8 cellular contexts compared by ENCODE assay signal in genomic region chr5:32172908-32173393, GRCh38. TPM values are rescaled to one million over a fixed set of nuclear protein-coding genes. Genes with fewer than 3 reads are reported as not detected.
A peak's percentile ranks its signal among the peaks of the same experiment; 100 is the strongest.
DNase-seq lines count a peak whose midpoint lies in the region; ATAC-seq and TF ChIP-seq lines count a peak whose summit lies in the region.

No MANE protein-coding gene starts in this region.

- peaks cover 17 to 29% of the 10 kb centered on the region in 2 donors for H3K36me3 Mint-ChIP-seq in activated T-cell treated with anti-CD3 and anti-CD28 coated beads, Interleukin-2, amount 50 U/mL, for 72 hours (ENCODE audit: insufficient read depth in 2 of 2)
- H3K36me3 Mint-ChIP-seq in activated CD8-positive, alpha-beta T cell treated with anti-CD3 and anti-CD28 coated beads for 36 hours (ENCODE audit: low read depth), result peaks cover 46% of the 10 kb centered on the region
- peaks cover 22% of the 10 kb centered on the region for H3K36me3 Mint-ChIP-seq in stimulated activated memory B cell treated with anti-CD40 and anti-IgM and Interleukin-4, amounts not matched to agents 10 μg/mL and 1 μg/mL and 100 μg/mL, for 72 hours

- H3K27ac Mint-ChIP-seq in activated T-cell treated with anti-CD3 and anti-CD28 coated beads, Interleukin-2, amount 50 U/mL, for 72 hours, result peak overlapping the region; percentile 99
- peak overlapping the region; percentile 96 for H3K27ac Mint-ChIP-seq in activated CD8-positive, alpha-beta T cell treated with anti-CD3 and anti-CD28 coated beads for 36 hours
- H3K27ac Mint-ChIP-seq in stimulated activated memory B cell treated with anti-CD40 and anti-IgM and Interleukin-4, amounts not matched to agents 10 μg/mL and 1 μg/mL and 100 μg/mL, for 72 hours, result peak overlapping the region; percentile 99

- CTCF ChIA-PET in activated CD8-positive, alpha-beta T cell treated with anti-CD3 and anti-CD28 coated beads for 36 hours (lab: Charles Lee), result interaction anchor here (1.2 to 1.7 kb wide), 5 partner anchors 17 to 155 kb away, joined by 3 to 6 read pairs (median 3); no protein-coding TSS in a partner anchor

- no peak for DNase-seq in activated T-cell treated with anti-CD3 and anti-CD28 coated beads, Interleukin-2, amount 50 U/mL, for 72 hours
- DNase-seq in activated T-cell treated with anti-CD3 and anti-CD28 coated beads, Interleukin-2, amount 50 U/mL, for 1 hour, result no peak
- no peak for DNase-seq in activated CD8-positive, alpha-beta T cell treated with anti-CD3 and anti-CD28 coated beads for 36 hours
- no peak for DNase-seq in NCI-H82 treated with DMSO at 0.1 percent for 48 hours (lab: John Stamatoyannopoulos, UW; ENCODE audit: unreplicated experiment)
- DNase-seq in retina, result no peak
- no peak for DNase-seq in stimulated activated naive CD4-positive, alpha-beta T cell treated with Interleukin-2 at 50 U/mL for 16 hours (lab: John Stamatoyannopoulos, UW)

- H3K9me3 ChIP-seq in iPS-18a (ENCODE audit: control insufficient read depth, low read depth, low read length), result no peaks in the 10 kb centered on the region

- peaks cover 29% of the 10 kb centered on the region for H3K36me3 ChIP-seq in iPS-18a (ENCODE audit: control insufficient read depth, low read depth, low read length)

- H3K4me3 ChIP-seq in iPS-18a (ENCODE audit: low read length), result peak overlapping the region; percentile 98

- peaks cover 7% of the 10 kb centered on the region for H3K27me3 Mint-ChIP-seq in activated T-cell treated with anti-CD3 and anti-CD28 coated beads, Interleukin-2, amount 50 U/mL, for 72 hours (ENCODE audit: low read depth)
- H3K27me3 Mint-ChIP-seq in activated CD8-positive, alpha-beta T cell treated with anti-CD3 and anti-CD28 coated beads for 36 hours, result peaks cover 1% of the 10 kb centered on the region
- no peaks in the 10 kb centered on the region for H3K27me3 Mint-ChIP-seq in stimulated activated memory B cell treated with anti-CD40 and anti-IgM and Interleukin-4, amounts not matched to agents 10 μg/mL and 1 μg/mL and 100 μg/mL, for 72 hours

- no peak for TF ChIP-seq CTCF in activated CD8-positive, alpha-beta T cell treated with anti-CD3 and anti-CD28 coated beads for 36 hours (IDR thresholded peaks at IDR 0.05)

- H3K27ac ChIP-seq in iPS-18a (ENCODE audit: low read length), result peak overlapping the region; percentile 77

- intact Hi-C loops in activated CD8-positive, alpha-beta T cell treated with anti-CD3 and anti-CD28 coated beads for 36 hours (cut with micrococcal nuclease), result no loop called here

- peak overlapping the region; percentile 93 for H3K9ac ChIP-seq in iPS-18a (ENCODE audit: low read length)

- ATAC-seq in activated T-cell treated with anti-CD3 and anti-CD28 coated beads, Interleukin-2, amount 50 U/mL, for 72 hours (replicated peaks in 1 of 2), result no peak
- ATAC-seq in activated CD8-positive, alpha-beta T cell treated with anti-CD3 and anti-CD28 coated beads for 36 hours, result no peak
- no peak for ATAC-seq in stimulated activated memory B cell treated with anti-CD40 and anti-IgM and Interleukin-4, amounts not matched to agents 10 μg/mL and 1 μg/mL and 100 μg/mL, for 72 hours

- POLR2A ChIA-PET in activated CD8-positive, alpha-beta T cell treated with anti-CD3 and anti-CD28 coated beads for 36 hours (lab: Charles Lee), result interaction anchor here (0.6 to 1.9 kb wide), 8 partner anchors 9 to 420 kb away, joined by 3 to 11 read pairs (median 4); no protein-coding TSS in a partner anchor

- H3K9me3 Mint-ChIP-seq in activated T-cell treated with anti-CD3 and anti-CD28 coated beads, Interleukin-2, amount 50 U/mL, for 72 hours, result peaks cover 0 to 2% of the 10 kb centered on the region in 2 donors
- peaks cover 1% of the 10 kb centered on the region for H3K9me3 Mint-ChIP-seq in activated CD8-positive, alpha-beta T cell treated with anti-CD3 and anti-CD28 coated beads for 36 hours
- H3K9me3 Mint-ChIP-seq in stimulated activated memory B cell treated with anti-CD40 and anti-IgM and Interleukin-4, amounts not matched to agents 10 μg/mL and 1 μg/mL and 100 μg/mL, for 72 hours, result no peaks in the 10 kb centered on the region

- peaks cover 3% of the 10 kb centered on the region for H3K4me1 ChIP-seq in iPS-18a (ENCODE audit: control insufficient read depth, low read depth, low read length)

- H3K4me3 Mint-ChIP-seq in activated T-cell treated with anti-CD3 and anti-CD28 coated beads, Interleukin-2, amount 50 U/mL, for 72 hours, result peak overlapping the region; percentile 99
- H3K4me3 Mint-ChIP-seq in activated CD8-positive, alpha-beta T cell treated with anti-CD3 and anti-CD28 coated beads for 36 hours, result peak overlapping the region; percentile 94
- peak overlapping the region; percentile 94 for H3K4me3 Mint-ChIP-seq in stimulated activated memory B cell treated with anti-CD40 and anti-IgM and Interleukin-4, amounts not matched to agents 10 μg/mL and 1 μg/mL and 100 μg/mL, for 72 hours

- H3K4me1 Mint-ChIP-seq in activated T-cell treated with anti-CD3 and anti-CD28 coated beads, Interleukin-2, amount 50 U/mL, for 72 hours (ENCODE audit: low read depth), result peaks cover 48% of the 10 kb centered on the region
- peaks cover 33% of the 10 kb centered on the region for H3K4me1 Mint-ChIP-seq in activated CD8-positive, alpha-beta T cell treated with anti-CD3 and anti-CD28 coated beads for 36 hours (ENCODE audit: low read depth)
- H3K4me1 Mint-ChIP-seq in stimulated activated memory B cell treated with anti-CD40 and anti-IgM and Interleukin-4, amounts not matched to agents 10 μg/mL and 1 μg/mL and 100 μg/mL, for 72 hours, result peaks cover 40% of the 10 kb centered on the region

- no peaks in the 10 kb centered on the region for H3K27me3 ChIP-seq in iPS-18a (ENCODE audit: control insufficient read depth, insufficient read depth, low read length)

RNA-seq across cellular contexts. Expression of gene GOLPH3, which starts 1.2 kb away (rescaled TPM):
- 10 to 100 TPM; 72.3 to 73.2 TPM for total RNA-seq in activated T-cell treated with anti-CD3 and anti-CD28 coated beads, Interleukin-2, amount 50 U/mL, for 72 hours
- total RNA-seq in activated CD8-positive, alpha-beta T cell treated with anti-CD3 and anti-CD28 coated beads for 36 hours, result 10 to 100 TPM; 53.2 to 56.7 TPM
